21 cellular contexts compared by ENCODE assay signal in genomic region chr20:34706912-34707784, GRCh38. TPM values are rescaled to one million over a fixed set of nuclear protein-coding genes. Genes with fewer than 3 reads are reported as not detected.
DNase-seq lines count a peak whose midpoint lies in the region; ATAC-seq and TF ChIP-seq lines count a peak whose summit lies in the region.
"Had no signal": no experiment of that assay in that cellular context is flagged by ENCODE, and none has a peak within 500 bp of the region (broad histone marks: within the 10 kb centered on the region; RNA-seq: fewer than 3 reads in every experiment).

No MANE protein-coding gene starts in this region.

- H3K27ac Mint-ChIP-seq in naive thymus-derived CD4-positive, alpha-beta T cell = peak overlapping the region in 6 of 9 donors; percentile 48 to 100 (median 97)
- H3K27ac Mint-ChIP-seq: stimulated activated memory B cell treated with anti-CD40 and anti-IgM and Interleukin-4, amounts not matched to agents 10 μg/mL and 1 μg/mL and 100 μg/mL, for 72 hours had no signal

- ATAC-seq in heart left ventricle = no peak
- no peak for ATAC-seq in Right ventricle myocardium superior (ENCODE audit: poor library complexity)
- no peak for ATAC-seq in naive thymus-derived CD4-positive, alpha-beta T cell
- ATAC-seq: stimulated activated memory B cell treated with anti-CD40 and anti-IgM and Interleukin-4, amounts not matched to agents 10 μg/mL and 1 μg/mL and 100 μg/mL, for 72 hours; T-cell had no signal

- intact Hi-C loops in heart left ventricle (cut with DNase I) = loop anchor here in 9 of 10 donors (5.0 to 10.0 kb wide), 9 partner anchors 122 to 405 kb away; partner anchors contain the start of genes AHCY (in 2 of the 9) and MAP1LC3A (in 1 of the 9)
- intact Hi-C loops in Right ventricle myocardium superior (cut with DNase I) = no loop called here
- intact Hi-C loops in naive thymus-derived CD4-positive, alpha-beta T cell (cut with micrococcal nuclease) = loop anchor here (5.0 to 10.0 kb wide), 4 partner anchors 118 to 712 kb away; partner anchors contain the start of genes NCOA6 (in 2 of the 2), ITCH (in 1 of the 2), RALY (in 1 of the 2) and TRPC4AP (in 1 of the 2)

- TF ChIP-seq POLR2A in heart left ventricle (IDR thresholded peaks at IDR 0.05) = no peak

- peak overlapping the region in 2 of 10 donors; percentile 59 to 63 for H3K4me3 Mint-ChIP-seq in naive thymus-derived CD4-positive, alpha-beta T cell
- H3K4me3 Mint-ChIP-seq: stimulated activated memory B cell treated with anti-CD40 and anti-IgM and Interleukin-4, amounts not matched to agents 10 μg/mL and 1 μg/mL and 100 μg/mL, for 72 hours had no signal

- 36 to 58% (median 54%) methylated on average over 3 of the region's 3 CpGs for WGBS in heart left ventricle, 4 donors

- POLR2A ChIA-PET in naive thymus-derived CD4-positive, alpha-beta T cell (lab: Charles Lee) = interaction anchor here (0.6 to 1.8 kb wide), 3 partner anchors 30 to 182 kb away, joined by 3 to 12 read pairs (median 3); partner anchors contain the start of gene PIGU

- peaks cover 0 to 5% (median 0%) of the 10 kb centered on the region in 9 donors for H3K27me3 ChIP-seq in heart left ventricle
- H3K27me3 ChIP-seq in naive thymus-derived CD4-positive, alpha-beta T cell (ENCODE audit: control insufficient read depth in 2 of 2, insufficient read depth in 2 of 2, low read length in 2 of 2) = no peaks in the 10 kb centered on the region
- H3K27me3 ChIP-seq: adrenal gland had no signal

- peaks cover 0 to 68% (median 44%) of the 10 kb centered on the region in 12 donors for H3K4me1 ChIP-seq in heart left ventricle
- H3K4me1 ChIP-seq in naive thymus-derived CD4-positive, alpha-beta T cell (ENCODE audit: control insufficient read depth in 2 of 2, insufficient read depth in 2 of 2, low read length in 2 of 2) = peaks cover 6 to 11% of the 10 kb centered on the region in 2 donors

- DNase-seq in heart left ventricle (peak in 1 of 5 donors; percentile 47), Right ventricle myocardium superior (no peak), coronary artery (ENCODE audit: low spot score) (no peak), substantia nigra (lab: John Stamatoyannopoulos, UW) (peak in 1 of 49 donors; percentile 26), retina (no peak), SKM-1 treated with dmso at 0.1 percent for 144 hours (lab: John Stamatoyannopoulos, UW; ENCODE audit: unreplicated experiment) (no peak)
- no peak for DNase-seq in naive thymus-derived CD4-positive, alpha-beta T cell
- DNase-seq in stimulated activated CD4-positive, alpha-beta T cell treated with anti-CD3 and anti-CD28 coated beads, Interleukin-4, amount 100 ng/mL, for 4 hours = no peak
- DNase-seq: activated CD4-positive, alpha-beta T cell treated with anti-CD3 and anti-CD28 coated beads, Interleukin-2, amount 50 U/mL, for 1 hour; activated gamma-delta T cell treated with Interleukin-2 at 50 U/mL for 16 hours; GDM1; mesenchymal stem cell; NCI-H1092 treated with DMSO at 0.1 percent for 48 hours; NCI-H2081; SHP77 treated with DMSO at 0.1 percent for 48 hours; stimulated activated CD4-positive, alpha-beta T cell treated with anti-CD3 and anti-CD28 coated beads, Interleukin-15, amount 100 ng/mL, for 24 hours; T-cell; upper lobe of left lung had no signal

- no peaks in the 10 kb centered on the region for H3K9me3 ChIP-seq in heart left ventricle
- no peaks in the 10 kb centered on the region for H3K9me3 ChIP-seq in naive thymus-derived CD4-positive, alpha-beta T cell (ENCODE audit: control insufficient read depth in 2 of 3, low read length in 3 of 3)
- H3K9me3 ChIP-seq: adrenal gland, upper lobe of left lung had no signal

- H3K27ac ChIP-seq in heart left ventricle (peak overlapping the region in 9 of 12 donors; percentile 36 to 100 (median 99)), coronary artery (peak overlapping the region; percentile 22 to 100), substantia nigra (ENCODE audit: low read depth, low read length, poor library complexity, severe bottlenecking) (peak overlapping the region; percentile 17)
- H3K27ac ChIP-seq in naive thymus-derived CD4-positive, alpha-beta T cell (ENCODE audit: low read depth, low read length) = no peak overlapping the region
- H3K27ac ChIP-seq: cardiac muscle cell had no signal

- peak overlapping the region in 1 of 12 donors; percentile 89 for H3K4me3 ChIP-seq in heart left ventricle
- H3K4me3 ChIP-seq in coronary artery = no peak overlapping the region
- no peak overlapping the region for H3K4me3 ChIP-seq in naive thymus-derived CD4-positive, alpha-beta T cell (ENCODE audit: low read length)
- H3K4me3 ChIP-seq: adrenal gland, cardiac muscle cell, upper lobe of left lung had no signal

- TF ChIP-seq CTCF in heart left ventricle (IDR thresholded peaks at IDR 0.05) = no peak
- no peak for TF ChIP-seq CTCF in coronary artery (IDR thresholded peaks at IDR 0.05)

- H3K4me1 Mint-ChIP-seq in naive thymus-derived CD4-positive, alpha-beta T cell = peaks cover 23 to 47% (median 33%) of the 10 kb centered on the region in 7 donors

- H3K36me3 Mint-ChIP-seq in naive thymus-derived CD4-positive, alpha-beta T cell = peaks cover 0 to 3% (median 0%) of the 10 kb centered on the region in 5 donors
- H3K36me3 Mint-ChIP-seq: T-cell had no signal

- H3K27me3 Mint-ChIP-seq in naive thymus-derived CD4-positive, alpha-beta T cell = peaks cover 0 to 24% (median 2%) of the 10 kb centered on the region in 5 donors

- CTCF ChIA-PET in naive thymus-derived CD4-positive, alpha-beta T cell (lab: Charles Lee) = interaction anchor here (0.9 to 3.5 kb wide), 8 partner anchors 10 to 395 kb away, joined by 3 to 32 read pairs (median 4); partner anchors contain the start of gene PIGU

- H3K9me3 Mint-ChIP-seq in naive thymus-derived CD4-positive, alpha-beta T cell = peaks cover 0 to 8% (median 0%) of the 10 kb centered on the region in 11 donors
- H3K9me3 Mint-ChIP-seq: stimulated activated memory B cell treated with anti-CD40 and anti-IgM and Interleukin-4, amounts not matched to agents 10 μg/mL and 1 μg/mL and 100 μg/mL, for 72 hours; T-cell had no signal

- H3K36me3 ChIP-seq in heart left ventricle = peaks cover 0 to 16% (median 10%) of the 10 kb centered on the region in 9 donors
- no peaks in the 10 kb centered on the region for H3K36me3 ChIP-seq in naive thymus-derived CD4-positive, alpha-beta T cell (ENCODE audit: control insufficient read depth in 2 of 3, insufficient read depth in 3 of 3, low read length in 3 of 3)
- H3K36me3 ChIP-seq: adrenal gland, cardiac muscle cell, upper lobe of left lung had no signal

RNA-seq across cellular contexts. Expression of gene TP53INP2, which starts 3.0 kb away (rescaled TPM):
- 100 to 1,000 TPM in 5 of 9 donors, 10 to 100 TPM in 4; 70.4 to 176 (median 111) TPM for total RNA-seq in heart left ventricle
- 10 to 100 TPM; 54.6 to 93.7 TPM for polyA plus RNA-seq in heart left ventricle
- 108 TPM for total RNA-seq in Right ventricle myocardium superior
- total RNA-seq in naive thymus-derived CD4-positive, alpha-beta T cell = 10 to 100 TPM in 2 of 5 experiments, 1 to 10 TPM in 3; 1.2 to 41.4 (median 1.5) TPM
- under 1 TPM; 0.04 to 0.44 TPM for polyA plus RNA-seq in naive thymus-derived CD4-positive, alpha-beta T cell

RNA-seq across cellular contexts. Expression of gene PIGU, which starts 30.3 kb away (rescaled TPM):
- total RNA-seq in heart left ventricle (10 to 100 TPM; 10.8 to 20.8 (median 15.0) TPM), Right ventricle myocardium superior (10.9 TPM)
- polyA plus RNA-seq in heart left ventricle = 10 to 100 TPM; 21.0 to 24.8 TPM
- total RNA-seq in naive thymus-derived CD4-positive, alpha-beta T cell = 10 to 100 TPM in 4 of 5 experiments, 1 to 10 TPM in 1; 8.6 to 21.3 (median 16.1) TPM
- polyA plus RNA-seq in naive thymus-derived CD4-positive, alpha-beta T cell = 10 to 100 TPM; 27.9 to 34.5 TPM
